Comparison of ENCODE assay signal across 15 cellular contexts in genomic region chr5:133041910-133042309, GRCh38. TPM values are rescaled to one million over a fixed set of nuclear protein-coding genes. Genes with fewer than 3 reads are reported as not detected.
DNase-seq lines count a peak whose midpoint lies in the region; ATAC-seq and TF ChIP-seq lines count a peak whose summit lies in the region.
"Had no signal": no experiment of that assay in that cellular context is flagged by ENCODE, and none has a peak within 500 bp of the region (broad histone marks: within the 10 kb centered on the region; RNA-seq: fewer than 3 reads in every experiment).

No MANE protein-coding gene starts in this region.

- TF ChIP-seq CTCF in HFFc6 (IDR thresholded peaks at IDR 0.05), result peak; percentile 20; the same call in 1 of the 2 replicates
- no peak for TF ChIP-seq CTCF in foreskin fibroblast (IDR thresholded peaks at IDR 0.05; ENCODE audit: low read depth, low read length)

- peaks cover 35% of the 10 kb centered on the region for H3K4me1 Mint-ChIP-seq in HFFc6 (ENCODE audit: low read depth)
- no peaks in the 10 kb centered on the region for H3K4me1 Mint-ChIP-seq in activated T-cell treated with anti-CD3 and anti-CD28 coated beads, Interleukin-2, amount 50 U/mL, for 72 hours (ENCODE audit: low read depth)

- in situ Hi-C loops in ACHN (cut with HindIII; ENCODE audit: low pct_ligation_motif_present, low pct_unique_long_range_greater_than_20kb, low sequenced_read_pairs), result no loop called here

- H3K27me3 Mint-ChIP-seq in HFFc6 (ENCODE audit: insufficient read depth), result no peaks in the 10 kb centered on the region; the same call in none of the 2 replicates
- H3K27me3 Mint-ChIP-seq in activated T-cell treated with anti-CD3 and anti-CD28 coated beads, Interleukin-2, amount 50 U/mL, for 72 hours (ENCODE audit: low read depth), result no peaks in the 10 kb centered on the region
- H3K27me3 Mint-ChIP-seq: central memory CD8-positive, alpha-beta T cell had no signal

- H3K4me3 ChIP-seq in foreskin fibroblast (ENCODE audit: low read depth in 1 of 2, low read length in 2 of 2), result no peak overlapping the region
- H3K4me3 ChIP-seq: prostate gland, thoracic aorta had no signal

- H3K36me3 Mint-ChIP-seq in HFFc6 (ENCODE audit: low read depth), result no peaks in the 10 kb centered on the region
- no peaks in the 10 kb centered on the region for H3K36me3 Mint-ChIP-seq in activated T-cell treated with anti-CD3 and anti-CD28 coated beads, Interleukin-2, amount 50 U/mL, for 72 hours (ENCODE audit: insufficient read depth in 2 of 2)

- ATAC-seq in GM19351 (IDR thresholded peaks at IDR 0.05; ENCODE audit: unreplicated experiment) (no peak), HG02840 (IDR thresholded peaks at IDR 0.05; ENCODE audit: low FRiP score, unreplicated experiment) (no peak)
- ATAC-seq in activated T-cell treated with anti-CD3 and anti-CD28 coated beads, Interleukin-2, amount 50 U/mL, for 72 hours (replicated peaks in 1 of 2), result no peak

- H3K4me3 Mint-ChIP-seq in HFFc6, result no peak overlapping the region
- no peak overlapping the region for H3K4me3 Mint-ChIP-seq in activated T-cell treated with anti-CD3 and anti-CD28 coated beads, Interleukin-2, amount 50 U/mL, for 72 hours
- H3K4me3 Mint-ChIP-seq: central memory CD8-positive, alpha-beta T cell had no signal

- DNase-seq in ACHN (peak; percentile 48), HFFc6 (peak; percentile 52), astrocyte of the hippocampus (ENCODE audit: low read depth, low spot score) (peak; percentile 39), foreskin fibroblast (peak; percentile 27 to 57)
- DNase-seq in activated T-cell treated with anti-CD3 and anti-CD28 coated beads, Interleukin-2, amount 50 U/mL, for 72 hours, result no peak
- DNase-seq in activated CD8-positive, alpha-beta memory T cell treated with anti-CD3 and anti-CD28 coated beads, Interleukin-2, amount 50 U/mL, for 48 hours, result no peak
- DNase-seq: activated naive CD4-positive, alpha-beta T cell; NCI-H187 treated with DMSO at 0.1 percent for 48 hours; NCI-H774; Right ventricle myocardium superior had no signal

- peak overlapping the region; percentile 12 for H3K27ac Mint-ChIP-seq in HFFc6
- H3K27ac Mint-ChIP-seq in activated T-cell treated with anti-CD3 and anti-CD28 coated beads, Interleukin-2, amount 50 U/mL, for 72 hours, result no peak overlapping the region

- no peaks in the 10 kb centered on the region for H3K9me3 Mint-ChIP-seq in HFFc6
- H3K9me3 Mint-ChIP-seq in activated T-cell treated with anti-CD3 and anti-CD28 coated beads, Interleukin-2, amount 50 U/mL, for 72 hours, result no peaks in the 10 kb centered on the region
- H3K9me3 Mint-ChIP-seq: central memory CD8-positive, alpha-beta T cell had no signal

RNA-seq across cellular contexts. Expression of gene HSPA4, which starts 9.9 kb away (rescaled TPM):
- 100 to 1,000 TPM; 181 to 235 (median 214) TPM for total RNA-seq in HFFc6 (2021; fragmentation: NEBNext Ultra II Directional; extraction: Animal tissue kit (Norgen Biotek cat#: 25700))
- 100 to 1,000 TPM; 173 to 213 TPM for total RNA-seq in activated T-cell treated with anti-CD3 and anti-CD28 coated beads, Interleukin-2, amount 50 U/mL, for 72 hours

RNA-seq across cellular contexts. Expression of gene ZCCHC10, which starts 15.6 kb away (rescaled TPM):
- 10 to 100 TPM; 11.0 to 19.8 (median 17.4) TPM for total RNA-seq in HFFc6 (2021; fragmentation: NEBNext Ultra II Directional; extraction: Animal tissue kit (Norgen Biotek cat#: 25700))
- 10 to 100 TPM; 23.7 to 30.6 TPM for total RNA-seq in activated T-cell treated with anti-CD3 and anti-CD28 coated beads, Interleukin-2, amount 50 U/mL, for 72 hours

Comparison
In these comparisons a context has a peak if more than half of its experiments do, and no peak if none do; other contexts are left out.
1. DNase-seq: peak in ACHN (single experiment), HFFc6 (single experiment), astrocyte of the hippocampus (single experiment) and foreskin fibroblast (2 of 2); none in activated T-cell treated with anti-CD3 and anti-CD28 coated beads, Interleukin-2, amount 50 U/mL, for 72 hours (0 of 2) and activated CD8-positive, alpha-beta memory T cell treated with anti-CD3 and anti-CD28 coated beads, Interleukin-2, amount 50 U/mL, for 48 hours (single experiment).